In genomic region chr13:114177245-114178010, GRCh38 we compare ENCODE assay signal across 1 cellular context.
TF ChIP-seq lines count a peak whose summit lies in the region.

No MANE protein-coding gene starts in this region.

TF ChIP-seq in HCT116, 20 proteins besides CTCF, POLR2A, EP300 and RAD21:
- TF ChIP-seq EGR1 (IDR thresholded peaks at IDR 0.05; ENCODE audit: low read depth) (0 out of 2 replicates have a peak, but pooled peaks have one; percentile 9), ZNF274 (IDR thresholded peaks at IDR 0.05; ENCODE audit: low read depth, low read length) (no peak)
